Comparison of ENCODE assay signal across 22 cellular contexts in the genomic region with DNA sequence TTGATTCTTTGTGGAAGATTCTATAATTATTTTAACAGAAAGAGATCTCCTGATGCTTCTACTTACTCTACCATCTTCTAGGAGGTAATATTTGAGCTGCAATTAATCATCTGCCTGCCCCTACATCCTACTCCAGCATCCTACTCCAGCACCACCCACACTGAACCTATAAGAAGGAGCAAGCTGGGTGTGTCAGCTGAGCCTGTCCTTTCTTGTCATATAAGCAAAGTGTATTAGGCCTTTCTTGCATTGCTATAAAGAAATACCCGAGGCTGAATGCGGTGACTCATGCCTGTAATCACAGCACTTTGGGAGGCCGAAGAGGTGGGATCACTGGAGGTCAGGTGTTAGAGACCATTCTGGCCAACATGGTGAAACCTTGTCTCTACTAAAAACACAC.
"Had no signal": no experiment of that assay in that cellular context is flagged by ENCODE, and none has a peak within 500 bp of the region (broad histone marks: within the 10 kb centered on the region; RNA-seq: fewer than 3 reads in every experiment).

No MANE protein-coding gene starts in this region.

- DNase-seq: activated CD4-positive, alpha-beta memory T cell treated with anti-CD3 and anti-CD28 coated beads for 36 hours; activated CD4-positive, alpha-beta T cell treated with anti-CD3 and anti-CD28 coated beads for 48 hours; activated CD4-positive, CD25-positive, alpha-beta regulatory T cell; activated naive CD4-positive, alpha-beta T cell treated with Interleukin-2 at 50 U/mL for 16 hours; activated naive CD8-positive, alpha-beta T cell treated with anti-CD3 and anti-CD28 coated beads, Interleukin-2, amount 10 ng/mL, durations not matched to agents 7 days and 5 days; activated T-cell treated with anti-CD3 and anti-CD28 coated beads, Interleukin-2, amount 50 U/mL, for 48 hours; amniotic stem cell; cerebellar nuclear complex; cortex of kidney; endodermal cell; lower lobe of right lung; naive thymus-derived CD4-positive, alpha-beta T cell; occipital lobe; stimulated activated CD4-positive, alpha-beta T cell treated with anti-CD3 and anti-CD28 coated beads, Interleukin-15, amount 100 ng/mL, for 24 hours; stomach; T-helper 9 cell had no signal

- H3K36me3 ChIP-seq: lower lobe of right lung, stomach, suprapubic skin, tibial nerve had no signal

- H3K27ac Mint-ChIP-seq: activated CD4-positive, alpha-beta memory T cell treated with anti-CD3 and anti-CD28 coated beads for 36 hours; activated naive CD8-positive, alpha-beta T cell treated with anti-CD3 and anti-CD28 coated beads, Interleukin-2, amount 10 ng/mL, durations not matched to agents 7 days and 5 days; naive thymus-derived CD4-positive, alpha-beta T cell; stimulated activated memory B cell treated with anti-CD40 and anti-IgM and Interleukin-4, amounts not matched to agents 10 μg/mL and 1 μg/mL and 100 μg/mL, for 72 hours had no signal

- H3K27ac ChIP-seq: lower lobe of right lung, stomach, suprapubic skin, tibial nerve had no signal

- H3K27me3 ChIP-seq: stomach, suprapubic skin, tibial nerve had no signal

- H3K4me1 ChIP-seq: lower lobe of right lung, stomach, suprapubic skin, tibial nerve had no signal

- H3K9me3 ChIP-seq: lower lobe of right lung, stomach, suprapubic skin, tibial nerve had no signal

- H3K9me3 Mint-ChIP-seq: activated CD4-positive, alpha-beta memory T cell treated with anti-CD3 and anti-CD28 coated beads for 36 hours; activated naive CD8-positive, alpha-beta T cell treated with anti-CD3 and anti-CD28 coated beads, Interleukin-2, amount 10 ng/mL, durations not matched to agents 7 days and 5 days; endodermal cell had no signal

- H3K27me3 Mint-ChIP-seq: activated CD4-positive, alpha-beta memory T cell treated with anti-CD3 and anti-CD28 coated beads for 36 hours; activated naive CD8-positive, alpha-beta T cell treated with anti-CD3 and anti-CD28 coated beads, Interleukin-2, amount 10 ng/mL, durations not matched to agents 7 days and 5 days; stimulated activated memory B cell treated with anti-CD40 and anti-IgM and Interleukin-4, amounts not matched to agents 10 μg/mL and 1 μg/mL and 100 μg/mL, for 72 hours had no signal

- H3K4me3 Mint-ChIP-seq: activated CD4-positive, alpha-beta memory T cell treated with anti-CD3 and anti-CD28 coated beads for 36 hours; activated naive CD8-positive, alpha-beta T cell treated with anti-CD3 and anti-CD28 coated beads, Interleukin-2, amount 10 ng/mL, durations not matched to agents 7 days and 5 days; endodermal cell; naive thymus-derived CD4-positive, alpha-beta T cell; neural crest cell; stimulated activated memory B cell treated with anti-CD40 and anti-IgM and Interleukin-4, amounts not matched to agents 10 μg/mL and 1 μg/mL and 100 μg/mL, for 72 hours had no signal

- H3K4me3 ChIP-seq: lower lobe of right lung, smooth muscle cell, stomach, suprapubic skin, tibial nerve had no signal

- H3K4me1 Mint-ChIP-seq: activated naive CD8-positive, alpha-beta T cell treated with anti-CD3 and anti-CD28 coated beads, Interleukin-2, amount 10 ng/mL, durations not matched to agents 7 days and 5 days; naive thymus-derived CD4-positive, alpha-beta T cell; stimulated activated memory B cell treated with anti-CD40 and anti-IgM and Interleukin-4, amounts not matched to agents 10 μg/mL and 1 μg/mL and 100 μg/mL, for 72 hours had no signal

- ATAC-seq: lower lobe of right lung; naive thymus-derived CD4-positive, alpha-beta T cell; sciatic nerve; stimulated activated memory B cell treated with anti-CD40 and anti-IgM and Interleukin-4, amounts not matched to agents 10 μg/mL and 1 μg/mL and 100 μg/mL, for 72 hours had no signal

- H3K36me3 Mint-ChIP-seq: activated CD4-positive, alpha-beta memory T cell treated with anti-CD3 and anti-CD28 coated beads for 36 hours; activated naive CD8-positive, alpha-beta T cell treated with anti-CD3 and anti-CD28 coated beads, Interleukin-2, amount 10 ng/mL, durations not matched to agents 7 days and 5 days; naive thymus-derived CD4-positive, alpha-beta T cell; stimulated activated memory B cell treated with anti-CD40 and anti-IgM and Interleukin-4, amounts not matched to agents 10 μg/mL and 1 μg/mL and 100 μg/mL, for 72 hours had no signal
